9 cellular contexts compared by ENCODE assay signal in genomic region chr5:169805527-169805934, GRCh38.
DNase-seq lines count a peak whose midpoint lies in the region; ATAC-seq and TF ChIP-seq lines count a peak whose summit lies in the region.
"Had no signal": no experiment of that assay in that cellular context is flagged by ENCODE, and none has a peak within 500 bp of the region (broad histone marks: within the 10 kb centered on the region; RNA-seq: fewer than 3 reads in every experiment).

No MANE protein-coding gene starts in this region.

- H3K27ac ChIP-seq in esophagus squamous epithelium, result no peak overlapping the region

- peaks cover 0 to 10% (median 0%) of the 10 kb centered on the region in 4 donors for H3K27me3 ChIP-seq in esophagus squamous epithelium

- H3K36me3 ChIP-seq in esophagus squamous epithelium, result no peaks in the 10 kb centered on the region

- intact Hi-C loops in esophagus squamous epithelium (cut with DNase I), result no loop called here

- H3K27ac Mint-ChIP-seq in activated naive CD4-positive, alpha-beta T cell treated with anti-CD3 and anti-CD28 coated beads, Interleukin-2, amount 10 ng/mL, durations not matched to agents 7 days and 5 days, result peak overlapping the region; percentile 64

- H3K4me3 ChIP-seq in esophagus squamous epithelium, result no peak overlapping the region
- H3K4me3 ChIP-seq: skin epidermis had no signal

- no peak overlapping the region for H3K4me3 Mint-ChIP-seq in activated naive CD4-positive, alpha-beta T cell treated with anti-CD3 and anti-CD28 coated beads, Interleukin-2, amount 10 ng/mL, durations not matched to agents 7 days and 5 days

- no peaks in the 10 kb centered on the region for H3K27me3 Mint-ChIP-seq in activated naive CD4-positive, alpha-beta T cell treated with anti-CD3 and anti-CD28 coated beads, Interleukin-2, amount 10 ng/mL, durations not matched to agents 7 days and 5 days

- TF ChIP-seq POLR2A in esophagus squamous epithelium (IDR thresholded peaks at IDR 0.05), result no peak

- H3K36me3 Mint-ChIP-seq in activated naive CD4-positive, alpha-beta T cell treated with anti-CD3 and anti-CD28 coated beads, Interleukin-2, amount 10 ng/mL, durations not matched to agents 7 days and 5 days, result peaks cover 57% of the 10 kb centered on the region

- DNase-seq in AG20443 (ENCODE audit: low spot score) (peak; percentile 21), cerebellar cortex (ENCODE audit: low spot score) (no peak), NCI-H1694 treated with DMSO at 0.1 percent for 48 hours (lab: John Stamatoyannopoulos, UW) (no peak), esophagus squamous epithelium (lab: John Stamatoyannopoulos, UW) (no peak)
- no peak for DNase-seq in activated naive CD4-positive, alpha-beta T cell treated with anti-CD3 and anti-CD28 coated beads, Interleukin-2, amount 10 ng/mL, durations not matched to agents 7 days and 5 days
- peak; percentile 50 for DNase-seq in stimulated activated CD4-positive, alpha-beta T cell treated with anti-CD3 and anti-CD28 coated beads, Interleukin-4, amount 100 ng/mL, for 48 hours (ENCODE audit: low read depth in 2 of 2)

- ATAC-seq in GM19328 (IDR thresholded peaks at IDR 0.05; ENCODE audit: unreplicated experiment), result peak; percentile 93
- ATAC-seq in HG03342 (IDR thresholded peaks at IDR 0.05; ENCODE audit: unreplicated experiment), result peak; percentile 76

- no peaks in the 10 kb centered on the region for H3K9me3 ChIP-seq in esophagus squamous epithelium

- H3K4me1 ChIP-seq in esophagus squamous epithelium, result no peaks in the 10 kb centered on the region

- 55% methylated on average over 2 of the region's 5 CpGs for WGBS in esophagus squamous epithelium, 2 donors

- CTCF ChIA-PET in activated naive CD4-positive, alpha-beta T cell treated with anti-CD3 and anti-CD28 coated beads, Interleukin-2, amount 10 ng/mL, durations not matched to agents 7 days and 5 days (lab: Charles Lee), result no interaction called here

- peaks cover 23% of the 10 kb centered on the region for H3K4me1 Mint-ChIP-seq in activated naive CD4-positive, alpha-beta T cell treated with anti-CD3 and anti-CD28 coated beads, Interleukin-2, amount 10 ng/mL, durations not matched to agents 7 days and 5 days

- no peaks in the 10 kb centered on the region for H3K9me3 Mint-ChIP-seq in activated naive CD4-positive, alpha-beta T cell treated with anti-CD3 and anti-CD28 coated beads, Interleukin-2, amount 10 ng/mL, durations not matched to agents 7 days and 5 days

- no peak for TF ChIP-seq CTCF in esophagus squamous epithelium (IDR thresholded peaks at IDR 0.05)

Comparison
In these comparisons a context has a peak if more than half of its experiments do, and no peak if none do; other contexts are left out.
1. DNase-seq: peak in AG20443 (single experiment) and stimulated activated CD4-positive, alpha-beta T cell treated with anti-CD3 and anti-CD28 coated beads, Interleukin-4, amount 100 ng/mL, for 48 hours (2 of 2); none in activated naive CD4-positive, alpha-beta T cell treated with anti-CD3 and anti-CD28 coated beads, Interleukin-2, amount 10 ng/mL, durations not matched to agents 7 days and 5 days (single experiment), cerebellar cortex (single experiment), NCI-H1694 treated with DMSO at 0.1 percent for 48 hours (single experiment) and esophagus squamous epithelium (single experiment).